In the genomic region with DNA sequence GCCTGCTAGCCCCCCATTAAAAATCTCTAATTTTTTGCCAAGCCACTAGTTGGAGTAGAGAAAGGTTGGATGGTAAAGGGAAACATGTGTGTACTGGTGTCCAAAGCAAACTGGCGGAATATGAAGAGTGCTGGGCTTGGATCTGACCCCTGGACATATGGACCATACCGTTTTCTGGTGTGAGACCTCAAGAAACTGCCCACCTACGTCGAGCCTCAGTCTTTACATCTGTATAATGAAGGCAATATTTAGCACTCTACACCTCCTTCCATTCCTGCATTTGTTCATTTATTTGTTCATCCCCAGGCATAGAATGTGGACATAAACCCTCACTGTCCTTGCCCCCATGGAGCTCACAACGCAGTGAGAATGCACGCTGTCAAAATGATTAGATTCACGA, we compare ENCODE assay signal across 15 cellular contexts.
"Had no signal": no experiment of that assay in that cellular context is flagged by ENCODE, and none has a peak within 500 bp of the region (broad histone marks: within the 10 kb centered on the region; RNA-seq: fewer than 3 reads in every experiment).

No MANE protein-coding gene starts in this region.

- H3K9me3 ChIP-seq: lower lobe of right lung had no signal

- H3K36me3 ChIP-seq: cardiac muscle cell, lower lobe of right lung had no signal

- DNase-seq: activated CD4-positive, alpha-beta T cell treated with anti-CD3 and anti-CD28 coated beads, Interleukin-2, amount 10 ng/mL, durations not matched to agents 7 days and 5 days; activated CD8-positive, alpha-beta memory T cell treated with anti-CD3 and anti-CD28 coated beads, Interleukin-2, amount 50 U/mL, for 4 hours; activated CD8-positive, alpha-beta T cell treated with anti-CD3 and anti-CD28 coated beads, Interleukin-2, amount 10 ng/mL, durations not matched to agents 7 days and 5 days; activated effector memory CD4-positive, alpha-beta T cell treated with anti-CD3 and anti-CD28 coated beads, Interleukin-2, amount 50 U/mL, for 16 hours; activated T-cell treated with anti-CD3 and anti-CD28 coated beads, Interleukin-2, amount 50 U/mL, for 48 hours; dermis blood vessel endothelial cell; effector memory CD8-positive, alpha-beta T cell; lower lobe of right lung; stimulated activated CD4-positive, alpha-beta T cell treated with anti-CD3 and anti-CD28 coated beads, Interleukin-1b, Interleukin-23, amount 100 ng/mL, for 48 hours; stimulated activated CD8-positive, alpha-beta memory T cell treated with anti-CD3 and anti-CD28 coated beads, Interleukin-4, amount 100 ng/mL, for 48 hours; stimulated activated naive CD4-positive, alpha-beta T cell; T-helper 9 cell had no signal

- ATAC-seq: activated CD4-positive, CD25-positive, alpha-beta regulatory T cell treated with anti-CD3 and anti-CD28 coated beads, Interleukin-2, amount 50 U/mL, for 24 hours; activated CD8-positive, alpha-beta T cell treated with anti-CD3 and anti-CD28 coated beads, Interleukin-2, amount 10 ng/mL, durations not matched to agents 7 days and 5 days; effector memory CD8-positive, alpha-beta T cell; lower lobe of right lung; natural killer cell treated with Interleukin-12 subunit alpha and Interleukin-12 subunit beta and Interleukin-15 and Interleukin-18, amount 100 ng/mL, for 72 hours had no signal

- H3K4me1 ChIP-seq: lower lobe of right lung had no signal

- H3K4me3 ChIP-seq: cardiac muscle cell, lower lobe of right lung had no signal

- H3K27ac ChIP-seq: cardiac muscle cell, lower lobe of right lung had no signal

- H3K27me3 ChIP-seq: cardiac muscle cell had no signal
